Comparison of ENCODE assay signal across 1 cellular context in genomic region chr4:16705341-16705740, GRCh38.
TF ChIP-seq lines count a peak whose summit lies in the region.

No MANE protein-coding gene starts in this region.

TF ChIP-seq in IMR-90, 13 proteins besides CTCF, POLR2A, EP300 and RAD21 (continued from another document):
- TF ChIP-seq ELK1 (IDR thresholded peaks at IDR 0.05; ENCODE audit: borderline replicate concordance, low read depth, low read length) = no peak
- TF ChIP-seq RFX5 (IDR thresholded peaks at IDR 0.05; ENCODE audit: low read depth, low read length) = no peak
